In the genomic region with DNA sequence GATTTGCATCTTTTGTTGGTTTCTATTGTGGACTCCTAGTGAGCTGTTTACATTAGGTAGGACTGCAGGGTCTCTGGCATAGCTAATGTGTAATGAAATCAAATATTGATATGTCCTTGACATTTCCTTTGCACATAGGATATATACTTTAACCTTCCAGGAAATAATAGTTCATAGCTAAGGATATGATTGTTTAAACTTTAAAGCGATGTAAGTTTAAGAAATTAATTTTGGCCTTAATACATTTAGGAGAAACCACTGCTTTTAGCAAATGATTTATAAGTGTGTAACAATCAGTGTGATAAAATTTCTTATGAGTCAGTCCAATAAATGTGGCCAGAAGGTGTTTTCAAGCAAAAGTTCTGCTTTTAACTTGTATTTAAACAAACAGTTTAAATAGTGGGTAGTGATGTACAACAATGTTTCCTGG, we compare ENCODE assay signal across 22 cellular contexts.
DNase-seq lines count a peak whose midpoint lies in the region; ATAC-seq and TF ChIP-seq lines count a peak whose summit lies in the region.
"Had no signal": no experiment of that assay in that cellular context is flagged by ENCODE, and none has a peak within 500 bp of the region (broad histone marks: within the 10 kb centered on the region; RNA-seq: fewer than 3 reads in every experiment).

No MANE protein-coding gene starts in this region.

- no TSS peak for BruUV-seq in PC-3 (replicated peaks; lab: Mats Ljungman, UMichigan)

- H2AFZ ChIP-seq in PC-3 (ENCODE audit: low read length) (no peak overlapping the region), hepatocyte (no peak overlapping the region)

- CTCF ChIA-PET in PC-3 (lab: Charles Lee): no interaction called here

- no peak overlapping the region for H3K4me3 ChIP-seq in cardiac muscle cell
- no peak overlapping the region for H3K4me3 ChIP-seq in PC-3 (ENCODE audit: low read length)
- no peak overlapping the region for H3K4me3 ChIP-seq in hepatocyte
- H3K4me3 ChIP-seq: BLaER1, GM12878 had no signal

- no peaks in the 10 kb centered on the region for H4K20me1 ChIP-seq in PC-3 (ENCODE audit: low read length)
- no peaks in the 10 kb centered on the region for H4K20me1 ChIP-seq in hepatocyte (ENCODE audit: insufficient read depth, poor library complexity, severe bottlenecking)
- H4K20me1 ChIP-seq: BLaER1 had no signal

- no peaks in the 10 kb centered on the region for H3F3A ChIP-seq in PC-3 (ENCODE audit: low read length, unreplicated experiment)

- H3K79me2 ChIP-seq in PC-3 (ENCODE audit: low read length) (no peaks in the 10 kb centered on the region), hepatocyte (no peaks in the 10 kb centered on the region)

- H3K27me3 ChIP-seq in cardiac muscle cell: no peaks in the 10 kb centered on the region
- H3K27me3 ChIP-seq in PC-3 (ENCODE audit: low read length): no peaks in the 10 kb centered on the region
- H3K27me3 ChIP-seq in hepatocyte: no peaks in the 10 kb centered on the region
- H3K27me3 ChIP-seq: BE2C, BLaER1 had no signal

- H3K4me1 ChIP-seq in cardiac muscle cell (ENCODE audit: low read depth) (peaks cover 35% of the 10 kb centered on the region), PC-3 (ENCODE audit: insufficient read depth, low read length) (no peaks in the 10 kb centered on the region), hepatocyte (ENCODE audit: insufficient read depth) (peaks cover 26% of the 10 kb centered on the region)
- H3K4me1 ChIP-seq: BLaER1 had no signal

- no peaks in the 10 kb centered on the region for H3K36me3 ChIP-seq in cardiac muscle cell
- no peaks in the 10 kb centered on the region for H3K36me3 ChIP-seq in PC-3 (ENCODE audit: low read depth, low read length)
- no peaks in the 10 kb centered on the region for H3K36me3 ChIP-seq in hepatocyte (replicated peaks; ENCODE audit: insufficient read depth, low read depth)
- H3K36me3 ChIP-seq: BLaER1 had no signal

- intact Hi-C loops in Right ventricle myocardium superior (cut with DNase I): no loop called here
- intact Hi-C loops in PC-3 (cut with micrococcal nuclease): loop anchor here (5.0 kb wide), 1 partner anchor 131 kb away; no protein-coding TSS in a partner anchor

- no peaks in the 10 kb centered on the region for H3K9me3 ChIP-seq in cardiac muscle cell (ENCODE audit: low read depth)
- H3K9me3 ChIP-seq in PC-3 (ENCODE audit: low read length): no peaks in the 10 kb centered on the region
- no peaks in the 10 kb centered on the region for H3K9me3 ChIP-seq in hepatocyte (ENCODE audit: low read depth)
- H3K9me3 ChIP-seq: BE2C, BLaER1 had no signal

- TF ChIP-seq CTCF in cardiac muscle cell (IDR thresholded peaks at IDR 0.05; ENCODE audit: low read depth, low read length) (no peak), PC-3 (conservative IDR thresholded peaks at IDR 0.05; ENCODE audit: low read depth, low read length) (no peak), hepatocyte (IDR thresholded peaks at IDR 0.05; ENCODE audit: poor library complexity) (no peak)

- no peaks in the 10 kb centered on the region for H3K9me2 ChIP-seq in PC-3 (replicated peaks; ENCODE audit: low read length)
- no peaks in the 10 kb centered on the region for H3K9me2 ChIP-seq in hepatocyte (replicated peaks; ENCODE audit: insufficient read depth)

- no peak overlapping the region for H3K4me2 ChIP-seq in PC-3 (ENCODE audit: low read length)
- peak overlapping the region; percentile 42 for H3K4me2 ChIP-seq in hepatocyte
- H3K4me2 ChIP-seq: BLaER1 had no signal

- ATAC-seq in Right ventricle myocardium superior (ENCODE audit: poor library complexity) (no peak), PC-3 (peak; percentile 38), HG02885 (IDR thresholded peaks at IDR 0.05; ENCODE audit: poor library complexity, unreplicated experiment) (no peak)
- ATAC-seq: GM12878 had no signal

- DNase-seq in cardiac muscle cell (ENCODE audit: low read depth in 1 of 2, low spot score in 1 of 2) (no peak), Right ventricle myocardium superior (no peak), PC-3 (no peak), hepatocyte (ENCODE audit: low spot score) (no peak)
- DNase-seq: 8988T; ACHN; BE2C; C1 segment of cervical spinal cord; CD4-positive, alpha-beta memory T cell; CD4-positive, CD25-positive, alpha-beta regulatory T cell; CD8-positive, alpha-beta memory T cell; COR-L47; DMS 273 treated with DMSO at 0.1 percent for 48 hours; DMS153; DMS53; DMS79; DND-41; EL; GDM1 had no signal

- POLR2A ChIA-PET in PC-3 (lab: Charles Lee; ENCODE audit: unreplicated experiment): no interaction called here

- H3K27ac ChIP-seq in cardiac muscle cell: peak overlapping the region; percentile 81
- H3K27ac ChIP-seq in PC-3 (ENCODE audit: low read length): no peak overlapping the region
- no peak overlapping the region for H3K27ac ChIP-seq in hepatocyte
- H3K27ac ChIP-seq: BLaER1 had no signal

- H3K9ac ChIP-seq in PC-3 (ENCODE audit: low read length): no peak overlapping the region
- H3K9ac ChIP-seq: BLaER1 had no signal

- WGBS in hepatocyte (ENCODE audit: low lambda C conversion rate, missing lambda C conversion rate): 68% methylated on average over 1 of the region's 1 CpG
